ENCODE assay signal across 18 cellular contexts in genomic region chr7:27825890-27826289, GRCh38.
A peak's percentile ranks its signal among the peaks of the same experiment; 100 is the strongest.
DNase-seq lines count a peak whose midpoint lies in the region; ATAC-seq and TF ChIP-seq lines count a peak whose summit lies in the region.
"Had no signal": no experiment of that assay in that cellular context is flagged by ENCODE, and none has a peak within 500 bp of the region (broad histone marks: within the 10 kb centered on the region; RNA-seq: fewer than 3 reads in every experiment).

No MANE protein-coding gene starts in this region.

- H3K4me1 Mint-ChIP-seq in memory B cell = no peaks in the 10 kb centered on the region
- H3K4me1 Mint-ChIP-seq: CD14-positive monocyte had no signal

- no peak overlapping the region for H3K9ac ChIP-seq in Loucy (ENCODE audit: low read depth, low read length, poor library complexity, severe bottlenecking)
- H3K9ac ChIP-seq: BLaER1 had no signal

- intact Hi-C loops in Right ventricle myocardium inferior (cut with DNase I) (no loop called here), cardiac septum (cut with DNase I) (no loop called here), heart left ventricle (cut with DNase I) (no loop called here)

- no peak overlapping the region for H2AFZ ChIP-seq in Loucy (ENCODE audit: low read length)
- H2AFZ ChIP-seq: GM23338 had no signal

- H3K9me2 ChIP-seq in Loucy (replicated peaks; ENCODE audit: low read depth, low read length) = no peaks in the 10 kb centered on the region

- no peaks in the 10 kb centered on the region for H3K9me3 Mint-ChIP-seq in memory B cell
- H3K9me3 Mint-ChIP-seq: CD14-positive monocyte; CD4-positive, alpha-beta memory T cell; GM23338 had no signal

- DNase-seq in Right ventricle myocardium inferior (ENCODE audit: missing footprints) (no peak), cardiac septum (ENCODE audit: low spot score) (no peak), heart left ventricle (no peak), memory B cell (ENCODE audit: low spot score in 2 of 2) (no peak), foreskin fibroblast (no peak), activated T-cell treated with anti-CD3 and anti-CD28 coated beads for 4 hours (no peak)
- DNase-seq: Calu3; CD4-positive, alpha-beta memory T cell; DMS79 treated with DMSO at 0.1 percent for 48 hours; HCEC 1CT had no signal

- no peak overlapping the region for H3K4me3 Mint-ChIP-seq in memory B cell
- H3K4me3 Mint-ChIP-seq: CD14-positive monocyte; CD4-positive, alpha-beta memory T cell; GM23338 had no signal

- peaks cover 10% of the 10 kb centered on the region for H3K36me3 Mint-ChIP-seq in memory B cell

- H3K9me3 ChIP-seq in Loucy (ENCODE audit: insufficient read depth, low read depth, low read length) (no peaks in the 10 kb centered on the region), heart left ventricle (no peaks in the 10 kb centered on the region)
- H3K9me3 ChIP-seq: BLaER1 had no signal

- H3K27me3 ChIP-seq in Loucy (ENCODE audit: insufficient read depth, low read length, poor library complexity, severe bottlenecking) (no peaks in the 10 kb centered on the region), heart left ventricle (no peaks in the 10 kb centered on the region)
- H3K27me3 ChIP-seq: BLaER1 had no signal

- 42 to 51% (median 50%) methylated on average over 2 of the region's 2 CpGs for whole genome bisulfite sequencing in heart left ventricle, 4 donors

- H3K4me3 ChIP-seq in Loucy (ENCODE audit: low read length, poor library complexity, severe bottlenecking) = no peak overlapping the region
- no peak overlapping the region for H3K4me3 ChIP-seq in heart left ventricle
- H3K4me3 ChIP-seq in foreskin fibroblast (ENCODE audit: low read depth in 1 of 2, low read length in 2 of 2) = no peak overlapping the region
- H3K4me3 ChIP-seq: BLaER1, GM12878, GM23338 had no signal

- H3K27ac ChIP-seq in heart left ventricle = peak overlapping the region in 2 of 12 donors; percentile 11 to 48
- H3K27ac ChIP-seq: 22Rv1, BLaER1, HL-60 had no signal

- no peak for TF ChIP-seq CTCF in Loucy (conservative IDR thresholded peaks at IDR 0.05; ENCODE audit: low read length)
- TF ChIP-seq CTCF in heart left ventricle (IDR thresholded peaks at IDR 0.05) = no peak
- TF ChIP-seq CTCF in foreskin fibroblast (IDR thresholded peaks at IDR 0.05; ENCODE audit: low read depth, low read length) = no peak

- peak overlapping the region; percentile 82 for H3K27ac Mint-ChIP-seq in memory B cell
- H3K27ac Mint-ChIP-seq: GM23338 had no signal

- no peak for TF ChIP-seq POLR2A in heart left ventricle (IDR thresholded peaks at IDR 0.05)

- ATAC-seq in Right ventricle myocardium inferior = peak; percentile 64
- ATAC-seq in heart left ventricle = peak in 3 of 4 donors; percentile 42 to 88 (median 74)
- no peak for ATAC-seq in memory B cell (ENCODE audit: low read depth)
- no peak for ATAC-seq in HG03439 (IDR thresholded peaks at IDR 0.05; ENCODE audit: unreplicated experiment)
- ATAC-seq: GM12878, GM23338 had no signal

- H3F3A ChIP-seq in Loucy (ENCODE audit: low read depth) = no peaks in the 10 kb centered on the region

- H4K20me1 ChIP-seq in Loucy (ENCODE audit: insufficient read depth, low read length, poor library complexity, severe bottlenecking) = no peaks in the 10 kb centered on the region
- H4K20me1 ChIP-seq: BLaER1 had no signal

- peaks cover 71% of the 10 kb centered on the region; the same call in 1 of the 2 replicates for H3K36me3 ChIP-seq in Loucy (ENCODE audit: insufficient read depth, low read length)
- peaks cover 0 to 70% (median 40%) of the 10 kb centered on the region in 9 donors for H3K36me3 ChIP-seq in heart left ventricle

- H3K27me3 Mint-ChIP-seq in memory B cell = no peaks in the 10 kb centered on the region
- H3K27me3 Mint-ChIP-seq: CD4-positive, alpha-beta memory T cell had no signal

- H3K4me2 ChIP-seq in Loucy (ENCODE audit: low read depth, low read length, poor library complexity, severe bottlenecking) = peak overlapping the region; percentile 22
- H3K4me2 ChIP-seq: BLaER1, GM23338 had no signal

- no peaks in the 10 kb centered on the region for H3K79me2 ChIP-seq in Loucy (ENCODE audit: insufficient read depth, low read length)

- H3K4me1 ChIP-seq in Loucy (ENCODE audit: insufficient read depth, low read length, poor library complexity, severe bottlenecking) (peaks cover 18% of the 10 kb centered on the region), heart left ventricle (peaks cover 0 to 16% (median 3%) of the 10 kb centered on the region in 12 donors)
- H3K4me1 ChIP-seq: BLaER1 had no signal

Comparison
In these comparisons a context has a peak if more than half of its experiments do, and no peak if none do; other contexts are left out.
1. ATAC-seq: peak in Right ventricle myocardium inferior (single experiment) and heart left ventricle (3 of 4); none in memory B cell (single experiment) and HG03439 (single experiment).